In genomic region chr7:113076703-113077102, GRCh38 we compare ENCODE assay signal across 1 cellular context.
TF ChIP-seq lines count a peak whose summit lies in the region.

No MANE protein-coding gene starts in this region.

TF ChIP-seq in endothelial cell of umbilical vein, 7 proteins besides CTCF, POLR2A, EP300 and RAD21:
- TF ChIP-seq POLR2AphosphoS5 (IDR thresholded peaks at IDR 0.05; ENCODE audit: insufficient read depth, low read depth, low read length) (no peak), MAX (IDR thresholded peaks at IDR 0.05; ENCODE audit: insufficient read depth, insufficient read length) (no peak), EZH2 (IDR thresholded peaks at IDR 0.05; ENCODE audit: borderline replicate concordance, low read depth, low read length, severe bottlenecking) (no peak), FOS (IDR thresholded peaks at IDR 0.05; ENCODE audit: borderline replicate concordance, insufficient read depth, low read length) (no peak), GATA2 (IDR thresholded peaks at IDR 0.05; ENCODE audit: insufficient read depth, insufficient read length, low read depth, low read length) (no peak), MYC (IDR thresholded peaks at IDR 0.05; ENCODE audit: low read depth, low read length) (no peak), JUN (IDR thresholded peaks at IDR 0.05; ENCODE audit: borderline replicate concordance, insufficient read depth, insufficient read length, low read depth) (no peak)
TF ChIP-seq in endothelial cell of umbilical vein: peak in this region for 0.
